Comparison of ENCODE assay signal across 30 cellular contexts in the genomic region with DNA sequence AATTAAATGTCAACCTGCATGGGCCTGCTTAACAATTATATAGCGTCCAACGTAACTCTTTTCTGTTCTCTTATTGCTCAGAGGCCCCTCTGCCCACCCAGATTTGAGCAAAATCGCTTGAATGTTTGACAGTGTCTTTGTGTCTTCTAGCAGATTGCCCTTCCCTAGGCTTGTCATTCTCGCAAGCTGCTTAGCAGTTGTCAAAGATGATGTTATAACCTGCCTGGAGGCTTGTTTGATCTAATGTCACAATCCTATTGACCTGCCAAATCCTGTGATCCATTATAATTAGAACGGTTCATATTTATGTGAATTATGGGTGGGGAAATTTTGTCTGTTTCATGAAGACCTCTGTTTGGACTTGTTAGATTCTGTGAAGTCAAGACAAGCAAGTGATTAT.
"Had no signal": no experiment of that assay in that cellular context is flagged by ENCODE, and none has a peak within 500 bp of the region (broad histone marks: within the 10 kb centered on the region; RNA-seq: fewer than 3 reads in every experiment).

No MANE protein-coding gene starts in this region.

- H3K9me3 Mint-ChIP-seq: activated CD8-positive, alpha-beta T cell treated with anti-CD3 and anti-CD28 coated beads for 36 hours; activated naive CD8-positive, alpha-beta T cell treated with anti-CD3 and anti-CD28 coated beads, Interleukin-2, amount 10 ng/mL, durations not matched to agents 7 days and 5 days; activated T-cell treated with anti-CD3 and anti-CD28 coated beads, Interleukin-2, amount 50 U/mL, for 72 hours; activated T-helper 2 cell treated with anti-CD3 and anti-CD28 coated beads, Interferon-gamma antibody, Interleukin-2, Interleukin-4, amounts not matched to agents 10 μg/mL and 5 μg/mL and 100 μg/mL, durations not matched to agents 14 hours and 24 hours and 36 hours had no signal

- H3K27me3 ChIP-seq: adrenal gland, Peyer's patch had no signal

- DNase-seq: activated CD4-positive, alpha-beta T cell treated with anti-CD3 and anti-CD28 coated beads for 36 hours; activated CD4-positive, alpha-beta T cell treated with anti-CD3 and anti-CD28 coated beads, Interleukin-2, amount 50 U/mL, for 1 hour; activated CD8-positive, alpha-beta memory T cell treated with anti-CD3 and anti-CD28 coated beads, Interleukin-2, amount 50 U/mL, for 4 hours; activated CD8-positive, alpha-beta T cell treated with anti-CD3 and anti-CD28 coated beads for 36 hours; activated gamma-delta T cell treated with Interleukin-2 at 50 U/mL for 16 hours; activated naive CD4-positive, alpha-beta T cell treated with anti-CD3 and anti-CD28 coated beads, Interleukin-2, amount 50 U/mL, for 16 hours; activated naive CD8-positive, alpha-beta T cell treated with anti-CD3 and anti-CD28 coated beads, Interleukin-2, amount 10 ng/mL, durations not matched to agents 7 days and 5 days; activated T-cell treated with anti-CD3 and anti-CD28 coated beads, Interleukin-2, amount 50 U/mL, for 72 hours; anterior cingulate cortex; caudate nucleus; Kasumi-1; KBM-7; NCI-H1105 treated with DMSO at 0.1 percent for 48 hours; NCI-H1930; NCI-H2171; NCI-H2227 treated with DMSO at 0.1 percent for 48 hours; NCI-H446 treated with DMSO at 0.1 percent for 48 hours; NCI-H524 treated with DMSO at 0.1 percent for 48 hours; NCI-H774; NK-92 treated with Interleukin-12 subunit alpha and Interleukin-12 subunit beta, amount 100 ng/mL, for 24 hours; OCI-M1; Peyer's patch; Right ventricle myocardium superior; SJCRH30; SK-N-SH; T-helper 1 cell; WERI-Rb-1 had no signal

- H3K27ac ChIP-seq: adrenal gland, Peyer's patch, RWPE1, SJCRH30, WERI-Rb-1 had no signal

- H3K4me3 ChIP-seq: adrenal gland, Peyer's patch, SJCRH30 had no signal

- H3K36me3 Mint-ChIP-seq: activated naive CD8-positive, alpha-beta T cell treated with anti-CD3 and anti-CD28 coated beads, Interleukin-2, amount 10 ng/mL, durations not matched to agents 7 days and 5 days had no signal

- H3K4me1 Mint-ChIP-seq: activated CD4-positive, alpha-beta T cell treated with anti-CD3 and anti-CD28 coated beads for 36 hours; activated naive CD8-positive, alpha-beta T cell treated with anti-CD3 and anti-CD28 coated beads, Interleukin-2, amount 10 ng/mL, durations not matched to agents 7 days and 5 days had no signal

- H3K27ac Mint-ChIP-seq: activated CD4-positive, alpha-beta T cell treated with anti-CD3 and anti-CD28 coated beads for 36 hours; activated CD8-positive, alpha-beta T cell treated with anti-CD3 and anti-CD28 coated beads for 36 hours; activated naive CD8-positive, alpha-beta T cell treated with anti-CD3 and anti-CD28 coated beads, Interleukin-2, amount 10 ng/mL, durations not matched to agents 7 days and 5 days; activated T-cell treated with anti-CD3 and anti-CD28 coated beads, Interleukin-2, amount 50 U/mL, for 72 hours; activated T-helper 2 cell treated with anti-CD3 and anti-CD28 coated beads, Interferon-gamma antibody, Interleukin-2, Interleukin-4, amounts not matched to agents 10 μg/mL and 5 μg/mL and 100 μg/mL, durations not matched to agents 14 hours and 24 hours and 36 hours had no signal

- H3K4me1 ChIP-seq: adrenal gland, SJCRH30 had no signal

- H3K36me3 ChIP-seq: adrenal gland, Peyer's patch, SJCRH30, WERI-Rb-1 had no signal

- ATAC-seq: activated CD4-positive, alpha-beta T cell treated with anti-CD3 and anti-CD28 coated beads for 36 hours; activated CD8-positive, alpha-beta T cell treated with anti-CD3 and anti-CD28 coated beads for 36 hours; activated T-cell treated with anti-CD3 and anti-CD28 coated beads, Interleukin-2, amount 50 U/mL, for 72 hours had no signal

- H3K9me3 ChIP-seq: adrenal gland, Peyer's patch, SJCRH30, SK-N-SH had no signal

- H3K4me3 Mint-ChIP-seq: activated CD4-positive, alpha-beta T cell treated with anti-CD3 and anti-CD28 coated beads for 36 hours; activated CD8-positive, alpha-beta T cell treated with anti-CD3 and anti-CD28 coated beads for 36 hours; activated naive CD8-positive, alpha-beta T cell treated with anti-CD3 and anti-CD28 coated beads, Interleukin-2, amount 10 ng/mL, durations not matched to agents 7 days and 5 days; activated T-cell treated with anti-CD3 and anti-CD28 coated beads, Interleukin-2, amount 50 U/mL, for 72 hours had no signal

- H3K9ac ChIP-seq: SK-N-SH had no signal
